9 cellular contexts compared by ENCODE assay signal in genomic region chr12:78457951-78458350, GRCh38.
DNase-seq lines count a peak whose midpoint lies in the region; ATAC-seq and TF ChIP-seq lines count a peak whose summit lies in the region.
"Had no signal": no experiment of that assay in that cellular context is flagged by ENCODE, and none has a peak within 500 bp of the region (broad histone marks: within the 10 kb centered on the region; RNA-seq: fewer than 3 reads in every experiment).

No MANE protein-coding gene starts in this region.

- no peak overlapping the region for H3K4me3 ChIP-seq in GM12865 (ENCODE audit: low read depth, low read length)

- in situ Hi-C loops in ACHN (cut with HindIII; ENCODE audit: low pct_ligation_motif_present, low pct_unique_long_range_greater_than_20kb, low sequenced_read_pairs): no loop called here

- peak; percentile 75 for DNase-seq in GM12865 (ENCODE audit: low read depth)
- DNase-seq in astrocyte of the hippocampus (ENCODE audit: low read depth, low spot score): peak; percentile 4
- no peak for DNase-seq in SK-N-DZ (ENCODE audit: low spot score)
- DNase-seq in DMS153 treated with DMSO at 0.1 percent for 48 hours (lab: John Stamatoyannopoulos, UW; ENCODE audit: unreplicated experiment): no peak
- DNase-seq in retina: no peak
- DNase-seq in ACHN: no peak
- DNase-seq: stimulated activated CD4-positive, alpha-beta T cell treated with anti-CD3 and anti-CD28 coated beads, Interleukin-15, amount 100 ng/mL, for 24 hours had no signal

- no peak for TF ChIP-seq CTCF in GM12865 (IDR thresholded peaks at IDR 0.05; ENCODE audit: insufficient read depth, low read depth, low read length, missing control alignments)

- ATAC-seq in GM21526 (IDR thresholded peaks at IDR 0.05; ENCODE audit: low FRiP score, unreplicated experiment) (peak; percentile 100), HG03342 (IDR thresholded peaks at IDR 0.05; ENCODE audit: unreplicated experiment) (peak; percentile 100)

Comparison
In these comparisons a context has a peak if more than half of its experiments do, and no peak if none do; other contexts are left out.
1. DNase-seq: peak in GM12865 (single experiment) and astrocyte of the hippocampus (single experiment); none in SK-N-DZ (single experiment), DMS153 treated with DMSO at 0.1 percent for 48 hours (single experiment), retina (single experiment) and ACHN (single experiment).